In the genomic region with DNA sequence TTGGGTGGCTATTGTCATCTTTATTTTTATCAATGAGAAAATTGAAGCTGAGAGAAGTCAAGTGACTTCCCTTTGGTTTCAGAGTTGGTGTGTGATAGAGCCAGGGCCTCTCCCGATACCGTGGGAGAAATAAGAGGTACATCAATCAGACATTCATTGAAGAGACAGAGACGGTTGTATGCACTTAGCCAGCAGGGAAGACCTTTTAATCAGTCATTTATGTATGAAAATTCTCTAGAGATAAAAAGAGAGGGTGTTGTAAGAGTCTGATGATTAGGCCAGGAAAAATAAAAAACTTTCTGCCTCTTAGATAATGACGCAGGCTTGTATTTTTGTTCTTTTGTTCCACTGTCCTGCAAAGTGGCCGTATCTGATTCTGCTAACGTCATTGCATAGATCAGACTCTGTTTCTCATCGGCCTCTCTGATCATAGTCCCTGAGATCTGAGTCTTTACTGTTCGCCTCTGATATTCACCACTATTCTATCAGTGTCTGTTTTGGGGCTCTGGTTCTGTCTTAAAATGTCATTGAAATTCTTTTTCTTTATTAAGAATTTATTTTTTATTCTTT, we compare ENCODE assay signal across 13 cellular contexts. TPM values are rescaled to one million over a fixed set of nuclear protein-coding genes. Genes with fewer than 3 reads are reported as not detected.
DNase-seq lines count a peak whose midpoint lies in the region; ATAC-seq and TF ChIP-seq lines count a peak whose summit lies in the region.
"Had no signal": no experiment of that assay in that cellular context is flagged by ENCODE, and none has a peak within 500 bp of the region (broad histone marks: within the 10 kb centered on the region; RNA-seq: fewer than 3 reads in every experiment).

No MANE protein-coding gene starts in this region.

- peaks cover 11% of the 10 kb centered on the region for H3K4me1 Mint-ChIP-seq in endothelial cell (ENCODE audit: unreplicated experiment)
- H3K4me1 Mint-ChIP-seq in H9 = peaks cover 22 to 27% of the 10 kb centered on the region in 2 experiments

- no TSS peak for BruUV-seq in PC-9 (replicated peaks; lab: Mats Ljungman, UMichigan)

- H3K27me3 ChIP-seq in right cardiac atrium (ENCODE audit: control insufficient read depth, insufficient read depth) (no peaks in the 10 kb centered on the region), PC-9 (ENCODE audit: insufficient read depth, low read depth) (no peaks in the 10 kb centered on the region), H9 (ENCODE audit: insufficient read depth, low read length) (no peaks in the 10 kb centered on the region)
- H3K27me3 ChIP-seq: MG63 had no signal

- H4K8ac ChIP-seq in H9 (replicated peaks; ENCODE audit: insufficient read length, low read depth, low read length) = no peak overlapping the region

- H3K9me2 ChIP-seq in PC-9 (ENCODE audit: insufficient read depth) = no peaks in the 10 kb centered on the region

- no peak overlapping the region for H3K18ac ChIP-seq in H9 (ENCODE audit: insufficient read length, low read depth, low read length)

- H3K27me3 Mint-ChIP-seq in endothelial cell (ENCODE audit: unreplicated experiment) (peaks cover 4% of the 10 kb centered on the region), H9 (ENCODE audit: low read depth) (no peaks in the 10 kb centered on the region)

- no peaks in the 10 kb centered on the region for H3K79me2 ChIP-seq in PC-9 (ENCODE audit: low read depth)
- H3K79me2 ChIP-seq in H9 (ENCODE audit: insufficient read depth, low read length) = no peaks in the 10 kb centered on the region

- H2AFZ ChIP-seq in PC-9 (peak overlapping the region; percentile 8; the same call in 1 of the 2 replicates), H9 (ENCODE audit: low read length) (no peak overlapping the region)
- H2AFZ ChIP-seq: GM23338 had no signal

- no peaks in the 10 kb centered on the region for H3K36me3 Mint-ChIP-seq in endothelial cell (ENCODE audit: low read depth, unreplicated experiment)
- H3K36me3 Mint-ChIP-seq in H9 (ENCODE audit: insufficient read depth in 1 of 3, low read depth in 3 of 3) = peaks cover 2 to 3% (median 2%) of the 10 kb centered on the region in 3 experiments; a peak in 2 of 7 replicates

- H3K4me3 Mint-ChIP-seq in endothelial cell (ENCODE audit: unreplicated experiment) (no peak overlapping the region), H9 (no peak overlapping the region)
- H3K4me3 Mint-ChIP-seq: GM23338 had no signal

- H3K9me3 Mint-ChIP-seq in endothelial cell (ENCODE audit: unreplicated experiment) = no peaks in the 10 kb centered on the region
- H3K9me3 Mint-ChIP-seq in H9 = no peaks in the 10 kb centered on the region
- H3K9me3 Mint-ChIP-seq: GM23338 had no signal

- H3T11ph ChIP-seq in H9 (ENCODE audit: low read length) = no peak overlapping the region

- H3K4me2 ChIP-seq in PC-9 (no peak overlapping the region), H9 (ENCODE audit: insufficient read depth, insufficient read length, low read length) (no peak overlapping the region)
- H3K4me2 ChIP-seq: GM23338 had no signal

- CTCF ChIA-PET in PC-9 (lab: Charles Lee) = interaction anchor here (0.6 to 2.3 kb wide), 4 partner anchors 15 to 493 kb away, joined by 3 to 26 read pairs (median 6); no protein-coding TSS in a partner anchor

- H3K36me3 ChIP-seq in PC-9 (ENCODE audit: low read depth) = no peaks in the 10 kb centered on the region
- H3K36me3 ChIP-seq: MG63 had no signal

- no peak overlapping the region for H3K14ac ChIP-seq in H9 (ENCODE audit: insufficient read depth, low read length)

- TF ChIP-seq CTCF in PC-9 (conservative IDR thresholded peaks at IDR 0.05) (no peak), fibroblast of pulmonary artery (IDR thresholded peaks at IDR 0.05; ENCODE audit: low read length, missing control alignments) (no peak), endothelial cell (IDR thresholded peaks at IDR 0.05; ENCODE audit: unreplicated experiment) (no peak), H9 (conservative IDR thresholded peaks at IDR 0.05) (no peak)

- no peak overlapping the region for H3K9ac ChIP-seq in H9 (ENCODE audit: extremely low read depth, insufficient read length, low read length)

- H3K4me3 ChIP-seq in right cardiac atrium (ENCODE audit: low read length) = no peak overlapping the region
- no peak overlapping the region for H3K4me3 ChIP-seq in PC-9
- H3K4me3 ChIP-seq in fibroblast of pulmonary artery (replicated peaks; ENCODE audit: low read depth, low read length) = no peak overlapping the region
- H3K4me3 ChIP-seq: GM23338, MG63 had no signal

- no peak overlapping the region for H3K4ac ChIP-seq in H9 (ENCODE audit: low read depth, low read length)

- no peaks in the 10 kb centered on the region for H3K4me1 ChIP-seq in right cardiac atrium (ENCODE audit: control insufficient read depth, insufficient read depth, low read length)
- H3K4me1 ChIP-seq in PC-9 (replicated peaks; ENCODE audit: insufficient read depth) = peaks cover 16% of the 10 kb centered on the region
- peaks cover 8% of the 10 kb centered on the region; the same call in 1 of the 2 replicates for H3K4me1 ChIP-seq in H9 (ENCODE audit: insufficient read depth, low read length)

- no peaks in the 10 kb centered on the region for H3K79me1 ChIP-seq in H9 (ENCODE audit: insufficient read depth, low read depth, low read length, poor library complexity, severe bottlenecking)

- H3K56ac ChIP-seq in H9 (ENCODE audit: insufficient read length, low read depth, low read length) = no peak overlapping the region

- no peak overlapping the region for H4K5ac ChIP-seq in H9 (ENCODE audit: insufficient read length, low read depth, low read length)

- H4K20me1 ChIP-seq in PC-9 (ENCODE audit: insufficient read depth) (no peaks in the 10 kb centered on the region), H9 (ENCODE audit: control insufficient read depth, insufficient read depth, insufficient read length) (no peaks in the 10 kb centered on the region)

- 69% methylated on average over 8 of the region's 8 CpGs for WGBS in right cardiac atrium
- no CpG with 5 or more reads among the region's 8 CpGs for WGBS in H9 (ENCODE audit: extremely low coverage, insufficient read length, low lambda C conversion rate)

- no peak overlapping the region for H2BK5ac ChIP-seq in H9 (ENCODE audit: insufficient read length, low read length)

- H3K27ac Mint-ChIP-seq in endothelial cell (ENCODE audit: unreplicated experiment) (no peak overlapping the region), H9 (no peak overlapping the region)
- H3K27ac Mint-ChIP-seq: GM23338 had no signal

- no peaks in the 10 kb centered on the region for H3K23me2 ChIP-seq in H9 (ENCODE audit: insufficient read length, low read depth, low read length, poor library complexity, severe bottlenecking)

- H2BK120ac ChIP-seq in H9 (ENCODE audit: low read depth, low read length, poor library complexity, severe bottlenecking) = no peak overlapping the region

- intact Hi-C loops in right cardiac atrium (cut with DNase I) (loop anchor here (5.0 kb wide), 3 partner anchors 442 to 497 kb away; no protein-coding TSS in a partner anchor), Right ventricle myocardium superior (cut with DNase I) (loop anchor here (5.0 to 10.0 kb wide), 3 partner anchors 437 to 880 kb away; no protein-coding TSS in a partner anchor), PC-9 (cut with micrococcal nuclease; ENCODE audit: unreplicated experiment) (loop anchor here (5.0 to 10.0 kb wide), 3 partner anchors 108 to 567 kb away; no protein-coding TSS in a partner anchor)

- H3K9me3 ChIP-seq in right cardiac atrium (ENCODE audit: control insufficient read depth, low read length) (no peaks in the 10 kb centered on the region), PC-9 (ENCODE audit: insufficient read depth, low read depth) (no peaks in the 10 kb centered on the region), H9 (ENCODE audit: control insufficient read depth, low read depth, low read length) (no peaks in the 10 kb centered on the region)
- H3K9me3 ChIP-seq: MG63 had no signal

- H4K91ac ChIP-seq in H9 (ENCODE audit: insufficient read length, low read depth, low read length) = no peak overlapping the region

- no peak overlapping the region for H2BK12ac ChIP-seq in H9 (ENCODE audit: insufficient read length, low read depth, low read length)

- POLR2A ChIA-PET in PC-9 (lab: Charles Lee; ENCODE audit: unreplicated experiment) = no interaction called here

- H2AK5ac ChIP-seq in H9 (ENCODE audit: insufficient read length, low read length) = no peak overlapping the region

- H2BK20ac ChIP-seq in H9 (ENCODE audit: low read depth, low read length, poor library complexity, severe bottlenecking) = no peak overlapping the region

- H2BK15ac ChIP-seq in H9 (ENCODE audit: low read depth, low read length) = no peak overlapping the region

- H3F3A ChIP-seq in PC-9 (ENCODE audit: insufficient read depth, low read depth) = peaks cover 12% of the 10 kb centered on the region; the same call in 1 of the 2 replicates

- H3K23ac ChIP-seq in H9 (ENCODE audit: insufficient read length, low read depth, low read length) = no peak overlapping the region

- no peak overlapping the region for H3K27ac ChIP-seq in right cardiac atrium (ENCODE audit: low read length)
- H3K27ac ChIP-seq in PC-9 = no peak overlapping the region
- no peak overlapping the region for H3K27ac ChIP-seq in H9 (ENCODE audit: insufficient read length, low read depth, low read length)
- H3K27ac ChIP-seq: C4-2B had no signal

- ATAC-seq in right cardiac atrium (peak; percentile 39 to 88), Right ventricle myocardium superior (ENCODE audit: poor library complexity) (no peak)

- DNase-seq in right cardiac atrium = no peak
- no peak for DNase-seq in Right ventricle myocardium superior
- no peak for DNase-seq in PC-9
- peak; percentile 87 for DNase-seq in fibroblast of pulmonary artery (ENCODE audit: low read depth)
- no peak for DNase-seq in endothelial cell (ENCODE audit: low spot score)
- no peak for DNase-seq in H9
- no peak for DNase-seq in NCI-H146 treated with DMSO at 0.1 percent for 48 hours (lab: John Stamatoyannopoulos, UW; ENCODE audit: unreplicated experiment)
- DNase-seq: NCI-H1048, NCI-H187 treated with DMSO at 0.1 percent for 48 hours, NCI-H2107 had no signal

RNA-seq across cellular contexts. Expression of a gene that starts 50.6 kb away (rescaled TPM):
- total RNA-seq in right cardiac atrium = 1 to 10 TPM; 1.7 to 7.3 (median 2.3) TPM
- polyA plus RNA-seq in right cardiac atrium = 3.1 TPM
- total RNA-seq in Right ventricle myocardium superior = 1.2 TPM
- 2.6 and 3.0 TPM in 2 replicates for total RNA-seq in PC-9 (2021)
- total RNA-seq in endothelial cell (ENCODE audit: unreplicated experiment) = 50.6 TPM
- not detected in 2 replicates for total RNA-seq in H9 (2021)
